ENCODE assay signal across 11 cellular contexts in genomic region chr10:102715880-102716279, GRCh38. TPM values are rescaled to one million over a fixed set of nuclear protein-coding genes. Genes with fewer than 3 reads are reported as not detected.
DNase-seq lines count a peak whose midpoint lies in the region; ATAC-seq, FAIRE-seq and TF ChIP-seq lines count a peak whose summit lies in the region.
"Had no signal": no experiment of that assay in that cellular context is flagged by ENCODE, and none has a peak within 500 bp of the region (broad histone marks: within the 10 kb centered on the region; RNA-seq: fewer than 3 reads in every experiment).

No MANE protein-coding gene starts in this region.

- H3K4me1 ChIP-seq in MM.1S (ENCODE audit: low read length) (peaks cover 9% of the 10 kb centered on the region), K562 (replicated peaks in 1 of 2; ENCODE audit: control insufficient read depth in 2 of 2, insufficient read depth in 2 of 2, low read length in 2 of 2) (peaks cover 12 to 20% of the 10 kb centered on the region in 2 experiments; a peak in 4 of 5 replicates), transverse colon (peaks cover 0 to 17% (median 12%) of the 10 kb centered on the region in 4 donors)

- H3K9me1 ChIP-seq in K562 (ENCODE audit: control insufficient read depth, insufficient read depth, low read length) = no peaks in the 10 kb centered on the region

- H3K27ac Mint-ChIP-seq in osteocyte (ENCODE audit: unreplicated experiment) = no peak overlapping the region

- in situ Hi-C loops in K562 (cut with MboI) (no loop called here), transverse colon (cut with MboI; ENCODE audit: low pct_ligation_motif_present in 1 of 4, low pct_unique_long_range_greater_than_20kb in 1 of 4, low sequenced_read_pairs in 3 of 4) (no loop called here)

- no peaks in the 10 kb centered on the region for H3K9me3 ChIP-seq in MM.1S (replicated peaks; ENCODE audit: insufficient read depth, low read length)
- no peaks in the 10 kb centered on the region for H3K9me3 ChIP-seq in K562 (replicated peaks; ENCODE audit: control insufficient read depth, insufficient read depth, low read depth, low read length)
- no peaks in the 10 kb centered on the region for H3K9me3 ChIP-seq in transverse colon

- no peak for ATAC-seq in K562
- ATAC-seq: activated CD4-positive, CD25-positive, alpha-beta regulatory T cell treated with anti-CD3 and anti-CD28 coated beads, Interleukin-2, amount 50 U/mL, for 24 hours had no signal

- H3K36me3 ChIP-seq in MM.1S (replicated peaks; ENCODE audit: insufficient read depth, low read length) = no peaks in the 10 kb centered on the region
- peaks cover 24% of the 10 kb centered on the region for H3K36me3 ChIP-seq in K562 (ENCODE audit: control insufficient read depth, insufficient read depth, low read length)
- H3K36me3 ChIP-seq in transverse colon = no peaks in the 10 kb centered on the region

- H3K27ac ChIP-seq in MM.1S (ENCODE audit: low read length) (no peak overlapping the region), K562 (ENCODE audit: extremely low read depth, low read depth, low read length) (no peak overlapping the region; the same call in 2 of the 3 replicates), transverse colon (no peak overlapping the region), coronary artery (no peak overlapping the region)

- 45% methylated on average over 1 of the region's 1 CpG for WGBS in K562 (ENCODE audit: insufficient coverage, low coverage, missing lambda C conversion rate)
- 69 to 100% methylated on average over 1 of the region's 1 CpG for WGBS in transverse colon (ENCODE audit: low coverage in 1 of 2), 2 donors

- H2AFZ ChIP-seq in MM.1S (ENCODE audit: low read length) (no peak overlapping the region), K562 (ENCODE audit: low read depth, low read length) (no peak overlapping the region)

- peak overlapping the region; percentile 100; the same call in 1 of the 2 replicates for H3K9ac ChIP-seq in MM.1S (ENCODE audit: low read length)
- no peak overlapping the region; a peak in 1 of 4 replicates for H3K9ac ChIP-seq in K562 (ENCODE audit: insufficient read depth in 1 of 2, low read depth in 2 of 2, low read length in 2 of 2)

- peaks cover 25% of the 10 kb centered on the region for H3F3A ChIP-seq in MM.1S (ENCODE audit: insufficient read depth, low read length)

- H3K4me2 ChIP-seq in MM.1S (ENCODE audit: low read depth, low read length) (peak overlapping the region; percentile 99), K562 (ENCODE audit: insufficient read depth, low read length) (0 out of 2 replicates have a peak overlapping the region, but pooled peaks have one; percentile 87)

- H3K4me1 Mint-ChIP-seq in osteocyte (ENCODE audit: unreplicated experiment) = peaks cover 45% of the 10 kb centered on the region

- DNase-seq in activated CD8-positive, alpha-beta memory T cell treated with anti-CD3 and anti-CD28 coated beads for 24 hours = peak; percentile 48
- DNase-seq in activated CD8-positive, alpha-beta memory T cell treated with anti-CD3 and anti-CD28 coated beads, Interleukin-2, amount 50 U/mL, for 48 hours = no peak
- DNase-seq in MM.1S (no peak), K562 (ENCODE audit: extremely low read depth in 1 of 4, low spot score in 3 of 4) (no peak), osteocyte (ENCODE audit: extremely low spot score, unreplicated experiment) (no peak), transverse colon (no peak), coronary artery (ENCODE audit: low spot score) (no peak), NCI-H1417 (lab: John Stamatoyannopoulos, UW) (no peak)
- DNase-seq: NCI-H1930 had no signal

- H4K20me1 ChIP-seq in MM.1S (ENCODE audit: insufficient read depth, low read length) (no peaks in the 10 kb centered on the region; the same call in 1 of the 2 replicates), K562 (replicated peaks; ENCODE audit: control insufficient read depth, insufficient read depth, low read length) (no peaks in the 10 kb centered on the region)

- no peak for TF ChIP-seq RAD21 in K562 (CRISPR knock-in tag; conservative IDR thresholded peaks at IDR 0.05 in 1 of 2, IDR thresholded peaks at IDR 0.05 in 1 of 2)

- POLR2A ChIA-PET in K562 (lab: Yijun Ruan, JAX) = no interaction called here

- H3K9me2 ChIP-seq in MM.1S (replicated peaks; ENCODE audit: insufficient read depth, low read length) = no peaks in the 10 kb centered on the region

- BruUV-seq in K562 (replicated peaks; lab: Mats Ljungman, UMichigan) = no TSS peak

- TF ChIP-seq POLR2A in K562 (conservative IDR thresholded peaks at IDR 0.05) = no peak
- no peak for TF ChIP-seq POLR2A in transverse colon (IDR thresholded peaks at IDR 0.05)

- H3K27me3 Mint-ChIP-seq in osteocyte (ENCODE audit: unreplicated experiment) = no peaks in the 10 kb centered on the region

- no peak for TF ChIP-seq CTCF in MM.1S (IDR thresholded peaks at IDR 0.05; ENCODE audit: low read length)
- TF ChIP-seq CTCF in K562 (IDR thresholded peaks at IDR 0.05 in 2 of 3, conservative IDR thresholded peaks at IDR 0.05 in 1 of 3; ENCODE audit: insufficient read depth in 2 of 3, low read depth in 1 of 3, low read length in 3 of 3) = no peak
- no peak for TF ChIP-seq CTCF in osteocyte (IDR thresholded peaks at IDR 0.05)
- TF ChIP-seq CTCF in transverse colon (IDR thresholded peaks at IDR 0.05) = no peak
- no peak for TF ChIP-seq CTCF in coronary artery (IDR thresholded peaks at IDR 0.05)

- H3K36me3 Mint-ChIP-seq in osteocyte (ENCODE audit: unreplicated experiment) = no peaks in the 10 kb centered on the region

- peak overlapping the region; percentile 100; the same call in 1 of the 2 replicates for H3K4me3 ChIP-seq in MM.1S (ENCODE audit: low read length)
- no peak overlapping the region for H3K4me3 ChIP-seq in K562
- H3K4me3 ChIP-seq in transverse colon = no peak overlapping the region
- no peak overlapping the region for H3K4me3 ChIP-seq in coronary artery

- intact Hi-C loops in K562 (cut with micrococcal nuclease) (no loop called here), transverse colon (cut with DNase I; ENCODE audit: low total_unique reads) (no loop called here)

- H3K4me3 Mint-ChIP-seq in osteocyte (ENCODE audit: unreplicated experiment) = peak overlapping the region; percentile 35

- H3K9me3 Mint-ChIP-seq in osteocyte (ENCODE audit: unreplicated experiment) = no peaks in the 10 kb centered on the region

- TF ChIP-seq EP300 in K562 (IDR thresholded peaks at IDR 0.05; ENCODE audit: low read length) = no peak
- TF ChIP-seq EP300 in transverse colon (IDR thresholded peaks at IDR 0.05; ENCODE audit: low read depth) = no peak

- CTCF ChIA-PET in K562 (lab: Yijun Ruan, JAX; ENCODE audit: low intra/inter-chr PET ratio) = no interaction called here

- FAIRE-seq in K562 (lab: Jason Lieb, UNC) = no peak
- FAIRE-seq: HTR-8/SVneo had no signal

- H3K27me3 ChIP-seq in MM.1S (replicated peaks; ENCODE audit: insufficient read depth, low read length) = no peaks in the 10 kb centered on the region
- H3K27me3 ChIP-seq in K562 (ENCODE audit: control insufficient read depth in 2 of 2, insufficient read depth in 2 of 2, low read length in 2 of 2) = no peaks in the 10 kb centered on the region
- H3K27me3 ChIP-seq in transverse colon = no peaks in the 10 kb centered on the region

- H3K79me2 ChIP-seq in MM.1S (ENCODE audit: low read length) (peaks cover 92% of the 10 kb centered on the region), K562 (ENCODE audit: control insufficient read depth, insufficient read depth, low read length) (peaks cover 75% of the 10 kb centered on the region)

RNA-seq across cellular contexts. Expression of gene SFXN2, which starts 1.4 kb away (rescaled TPM):
- 14.9 and 58.6 TPM in 2 replicates for total RNA-seq in K562 (2011; cell fraction: chromatin; rRNA removed; ENCODE audit: low replicate concordance)
- total RNA-seq in K562 (2011; cell fraction: nucleolus; rRNA removed) = 43.2 and 44.1 TPM in 2 replicates
- 24.3 and 31.1 TPM in 2 replicates for total RNA-seq in K562 (2011; cell fraction: nucleoplasm; rRNA removed)
- total RNA-seq in K562 (2014; rRNA removed) = 7.3 and 11.4 TPM in 2 replicates
- 17.1 and 22.5 TPM in 2 replicates for total RNA-seq in K562 (2014; rRNA removed; fragmentation: Illumina TruSeq; extraction: Trizol)
- 14.6 and 15.7 TPM in 2 replicates for total RNA-seq in K562 (2015; rRNA removed; fragmentation: Illumina TruSeq; extraction: Trizol)
- 20.6 and 23.8 TPM in 2 replicates for total RNA-seq in K562 (2021)
- polyA plus RNA-seq in K562 (2011; rRNA removed) = 10.7 and 14.5 TPM in 2 replicates
- polyA plus RNA-seq in K562 (2011; cell fraction: cytosol; rRNA removed) = 14.2 and 18.2 TPM in 2 replicates
- polyA plus RNA-seq in K562 (2011; cell fraction: nucleus; rRNA removed) = 15.5 and 26.3 TPM in 2 replicates
- polyA plus RNA-seq in K562 (2012) = 8.3 and 15.5 TPM in 2 replicates
- polyA plus RNA-seq in K562 (2014; fragmentation: Illumina TruSeq; extraction: Trizol) = 23.7 and 24.1 TPM in 2 replicates
- polyA plus RNA-seq in K562 (2014; fragmentation: Nextera tagmentation; extraction: Ambion mirVana) = 10 to 100 TPM; 12.0 to 20.4 TPM
- 13.9 and 23.3 TPM in 2 replicates for polyA plus RNA-seq in K562 (2014; rRNA removed)
- 12.0 and 24.9 TPM in 2 replicates for polyA minus RNA-seq in K562 (2011; rRNA and poly(A)+ RNA removed)
- 13.3 and 15.2 TPM in 2 replicates for polyA minus RNA-seq in K562 (2011; cell fraction: cytosol; rRNA and poly(A)+ RNA removed)
- 20.9 and 24.4 TPM in 2 replicates for polyA minus RNA-seq in K562 (2011; cell fraction: nucleus; rRNA and poly(A)+ RNA removed)
- total RNA-seq in osteocyte = 6.9 and 8.1 TPM in 2 replicates
- total RNA-seq in transverse colon = 10 to 100 TPM in 2 of 4 donors, 1 to 10 TPM in 2; 2.1 to 64.9 (median 7.3) TPM

RNA-seq across cellular contexts. Expression of gene ARL3, which starts 1.7 kb away (rescaled TPM):
- 2.0 and 2.1 TPM in 2 replicates for total RNA-seq in K562 (2011; cell fraction: chromatin; rRNA removed; ENCODE audit: low replicate concordance)
- total RNA-seq in K562 (2011; cell fraction: nucleolus; rRNA removed) = 0.83 and 1.7 TPM in 2 replicates
- total RNA-seq in K562 (2011; cell fraction: nucleoplasm; rRNA removed) = 2.2 and 2.7 TPM in 2 replicates
- total RNA-seq in K562 (2014; rRNA removed) = 2.7 and 2.9 TPM in 2 replicates
- 3.5 and 3.8 TPM in 2 replicates for total RNA-seq in K562 (2014; rRNA removed; fragmentation: Illumina TruSeq; extraction: Trizol)
- total RNA-seq in K562 (2015; rRNA removed; fragmentation: Illumina TruSeq; extraction: Trizol) = 2.9 and 3.2 TPM in 2 replicates
- 4.2 and 4.6 TPM in 2 replicates for total RNA-seq in K562 (2021)
- 4.8 and 5.5 TPM in 2 replicates for polyA plus RNA-seq in K562 (2011; rRNA removed)
- 1.7 and 3.3 TPM in 2 replicates for polyA plus RNA-seq in K562 (2011; cell fraction: cytosol; rRNA removed)
- polyA plus RNA-seq in K562 (2011; cell fraction: nucleus; rRNA removed) = 1.2 and 2.4 TPM in 2 replicates
- polyA plus RNA-seq in K562 (2012) = 5.7 and 6.9 TPM in 2 replicates
- 4.2 and 5.5 TPM in 2 replicates for polyA plus RNA-seq in K562 (2014; fragmentation: Illumina TruSeq; extraction: Trizol)
- 1 to 10 TPM; 8.2 to 8.9 TPM for polyA plus RNA-seq in K562 (2014; fragmentation: Nextera tagmentation; extraction: Ambion mirVana)
- 5.1 and 5.2 TPM in 2 replicates for polyA plus RNA-seq in K562 (2014; rRNA removed)
- polyA minus RNA-seq in K562 (2011; rRNA and poly(A)+ RNA removed) = 2.6 and 3.0 TPM in 2 replicates
- 0.46 and 0.76 TPM in 2 replicates for polyA minus RNA-seq in K562 (2011; cell fraction: cytosol; rRNA and poly(A)+ RNA removed)
- polyA minus RNA-seq in K562 (2011; cell fraction: nucleus; rRNA and poly(A)+ RNA removed) = 0.40 and 1.2 TPM in 2 replicates
- total RNA-seq in osteocyte = 11.6 and 12.6 TPM in 2 replicates
- 1 to 10 TPM; 2.2 to 3.4 (median 2.8) TPM for total RNA-seq in transverse colon

RNA-seq across cellular contexts. Expression of gene WBP1L, which starts 27.9 kb away (rescaled TPM):
- total RNA-seq in K562 (2011; cell fraction: chromatin; rRNA removed; ENCODE audit: low replicate concordance) = 11.5 and 23.1 TPM in 2 replicates
- 19.7 and 23.5 TPM in 2 replicates for total RNA-seq in K562 (2011; cell fraction: nucleolus; rRNA removed)
- 22.4 and 23.0 TPM in 2 replicates for total RNA-seq in K562 (2011; cell fraction: nucleoplasm; rRNA removed)
- total RNA-seq in K562 (2014; rRNA removed) (11.4 and 15.0 TPM in 2 replicates), K562 (2014; rRNA removed; fragmentation: Illumina TruSeq; extraction: Trizol) (6.6 and 6.7 TPM in 2 replicates), K562 (2015; rRNA removed; fragmentation: Illumina TruSeq; extraction: Trizol) (8.7 and 9.1 TPM in 2 replicates), K562 (2021) (11.8 and 14.4 TPM in 2 replicates), osteocyte (66.7 and 68.7 TPM in 2 replicates), transverse colon (100 to 1,000 TPM in 2 of 4 donors, 10 to 100 TPM in 2; 68.9 to 168 (median 129) TPM)
- polyA plus RNA-seq in K562 (2011; rRNA removed) (11.6 and 12.1 TPM in 2 replicates), K562 (2014; fragmentation: Illumina TruSeq; extraction: Trizol) (11.5 and 12.3 TPM in 2 replicates), K562 (2014; fragmentation: Nextera tagmentation; extraction: Ambion mirVana) (1 to 10 TPM; 3.2 to 5.3 TPM), K562 (2014; rRNA removed) (10.7 and 11.3 TPM in 2 replicates)
- polyA plus RNA-seq in K562 (2011; cell fraction: cytosol; rRNA removed) = 19.1 and 32.0 TPM in 2 replicates
- 8.0 and 8.9 TPM in 2 replicates for polyA plus RNA-seq in K562 (2011; cell fraction: nucleus; rRNA removed)
- 12.0 and 12.3 TPM in 2 replicates for polyA plus RNA-seq in K562 (2012)
- 17.5 and 24.0 TPM in 2 replicates for polyA minus RNA-seq in K562 (2011; rRNA and poly(A)+ RNA removed)
- polyA minus RNA-seq in K562 (2011; cell fraction: cytosol; rRNA and poly(A)+ RNA removed) = 15.7 and 17.7 TPM in 2 replicates
- 3.6 and 4.9 TPM in 2 replicates for polyA minus RNA-seq in K562 (2011; cell fraction: nucleus; rRNA and poly(A)+ RNA removed)
